19 cellular contexts compared by ENCODE assay signal in genomic region chr2:1045109-1045508, GRCh38.
DNase-seq lines count a peak whose midpoint lies in the region; ATAC-seq and TF ChIP-seq lines count a peak whose summit lies in the region.
"Had no signal": no experiment of that assay in that cellular context is flagged by ENCODE, and none has a peak within 500 bp of the region (broad histone marks: within the 10 kb centered on the region; RNA-seq: fewer than 3 reads in every experiment).

No MANE protein-coding gene starts in this region.

- intact Hi-C loops in activated CD4-positive, alpha-beta memory T cell treated with anti-CD3 and anti-CD28 coated beads for 36 hours (cut with micrococcal nuclease): loop anchor here (5.0 to 10.0 kb wide), 2 partner anchors 90 to 497 kb away; no protein-coding TSS in a partner anchor

- H3K4me3 Mint-ChIP-seq in type B pancreatic cell: no peak overlapping the region
- H3K4me3 Mint-ChIP-seq in activated CD4-positive, alpha-beta memory T cell treated with anti-CD3 and anti-CD28 coated beads for 36 hours: no peak overlapping the region
- H3K4me3 Mint-ChIP-seq: activated naive CD4-positive, alpha-beta T cell treated with anti-CD3 and anti-CD28 coated beads for 36 hours had no signal

- no peaks in the 10 kb centered on the region for H3K4me1 Mint-ChIP-seq in type B pancreatic cell (ENCODE audit: unreplicated experiment)
- H3K4me1 Mint-ChIP-seq in activated CD4-positive, alpha-beta memory T cell treated with anti-CD3 and anti-CD28 coated beads for 36 hours (ENCODE audit: low read depth): peaks cover 4% of the 10 kb centered on the region

- TF ChIP-seq CTCF in type B pancreatic cell (conservative IDR thresholded peaks at IDR 0.05): no peak

- POLR2A ChIA-PET in activated CD4-positive, alpha-beta memory T cell treated with anti-CD3 and anti-CD28 coated beads for 36 hours (lab: Charles Lee): no interaction called here

- peaks cover 4% of the 10 kb centered on the region for H3K36me3 Mint-ChIP-seq in type B pancreatic cell
- H3K36me3 Mint-ChIP-seq in activated CD4-positive, alpha-beta memory T cell treated with anti-CD3 and anti-CD28 coated beads for 36 hours: peaks cover 2% of the 10 kb centered on the region

- peak; percentile 93 for ATAC-seq in GM18858 (IDR thresholded peaks at IDR 0.05; ENCODE audit: unreplicated experiment)
- ATAC-seq in GM21381 (IDR thresholded peaks at IDR 0.05; ENCODE audit: unreplicated experiment): peak; percentile 81
- peak; percentile 91 for ATAC-seq in HG02938 (IDR thresholded peaks at IDR 0.05; ENCODE audit: unreplicated experiment)
- peak; percentile 88 for ATAC-seq in HG03520 (IDR thresholded peaks at IDR 0.05; ENCODE audit: unreplicated experiment)

- no peak overlapping the region for H3K27ac Mint-ChIP-seq in type B pancreatic cell
- no peak overlapping the region for H3K27ac Mint-ChIP-seq in activated CD4-positive, alpha-beta memory T cell treated with anti-CD3 and anti-CD28 coated beads for 36 hours
- H3K27ac Mint-ChIP-seq: activated naive CD4-positive, alpha-beta T cell treated with anti-CD3 and anti-CD28 coated beads for 36 hours had no signal

- CTCF ChIA-PET in activated CD4-positive, alpha-beta memory T cell treated with anti-CD3 and anti-CD28 coated beads for 36 hours (lab: Charles Lee): interaction anchor here (0.8 kb wide), 1 partner anchor 96 kb away, joined by 3 read pairs; no protein-coding TSS in a partner anchor

- H3K9me3 Mint-ChIP-seq in type B pancreatic cell: peaks cover 20% of the 10 kb centered on the region
- H3K9me3 Mint-ChIP-seq in activated CD4-positive, alpha-beta memory T cell treated with anti-CD3 and anti-CD28 coated beads for 36 hours: peaks cover 21% of the 10 kb centered on the region

- DNase-seq in type B pancreatic cell (ENCODE audit: extremely low spot score, unreplicated experiment) (no peak), NCI-H526 (lab: John Stamatoyannopoulos, UW) (no peak), DMS79 (lab: John Stamatoyannopoulos, UW) (no peak)
- no peak for DNase-seq in activated CD4-positive, alpha-beta memory T cell treated with anti-CD3 and anti-CD28 coated beads for 36 hours
- DNase-seq: activated naive CD4-positive, alpha-beta T cell treated with anti-CD3 and anti-CD28 coated beads for 36 hours; brain microvascular endothelial cell; effector CD4-positive, alpha-beta T cell; GF-D8; H7; hippocampal formation; kidney glomerular epithelial cell; NCI-H2107; NCI-H774; nucleus accumbens; stimulated activated CD4-positive, alpha-beta T cell treated with anti-CD3 and anti-CD28 coated beads, Interleukin-4, amount 100 ng/mL, for 24 hours had no signal

- no peaks in the 10 kb centered on the region for H3K27me3 Mint-ChIP-seq in type B pancreatic cell
- H3K27me3 Mint-ChIP-seq in activated CD4-positive, alpha-beta memory T cell treated with anti-CD3 and anti-CD28 coated beads for 36 hours: peaks cover 10% of the 10 kb centered on the region
